ENCODE assay signal across 25 cellular contexts in genomic region chr21:34774750-34775149, GRCh38.
"Had no signal": no experiment of that assay in that cellular context is flagged by ENCODE, and none has a peak within 500 bp of the region (broad histone marks: within the 10 kb centered on the region; RNA-seq: fewer than 3 reads in every experiment).

No MANE protein-coding gene starts in this region.

- H3K4me1 ChIP-seq: adrenal gland, colonic mucosa had no signal

- H3K36me3 ChIP-seq: adrenal gland, colonic mucosa had no signal

- H3K4me3 ChIP-seq: adrenal gland, colonic mucosa had no signal

- ATAC-seq: activated CD4-positive, alpha-beta T cell treated with anti-CD3 and anti-CD28 coated beads for 36 hours; activated T-cell treated with anti-CD3 and anti-CD28 coated beads, Interleukin-2, amount 50 U/mL, for 72 hours; T-cell had no signal

- FAIRE-seq: RCC 7860, TTC549 had no signal

- H3K27ac ChIP-seq: adrenal gland, colonic mucosa had no signal

- H3K27me3 ChIP-seq: colonic mucosa had no signal

- DNase-seq: activated CD4-positive, alpha-beta memory T cell treated with anti-CD3 and anti-CD28 coated beads, Interleukin-2, amount 10 ng/mL, durations not matched to agents 7 days and 5 days; activated CD4-positive, alpha-beta T cell treated with anti-CD3 and anti-CD28 coated beads for 36 hours; activated CD4-positive, alpha-beta T cell treated with anti-CD3 and anti-CD28 coated beads, Interleukin-2, amount 50 U/mL, for 1 hour; activated CD8-positive, alpha-beta memory T cell treated with anti-CD3 and anti-CD28 coated beads, Interleukin-2, amount 50 U/mL, for 4 hours; activated naive CD4-positive, alpha-beta T cell treated with anti-CD3 and anti-CD28 coated beads, Interleukin-2, amount 50 U/mL, for 16 hours; activated naive CD8-positive, alpha-beta T cell treated with anti-CD3 and anti-CD28 coated beads, Interleukin-2, amount 10 ng/mL, durations not matched to agents 7 days and 5 days; activated T-cell treated with anti-CD3 and anti-CD28 coated beads, Interleukin-2, amount 50 U/mL, for 72 hours; adrenal gland; anterior cingulate cortex; caudate nucleus; colonic mucosa; NCI-H1105 treated with DMSO at 0.1 percent for 48 hours; NCI-H1436 treated with DMSO at 0.1 percent for 48 hours; NCI-H187; NCI-H2081; NCI-H510A treated with DMSO at 0.1 percent for 48 hours; NCI-H69; NK-92 treated with Interleukin-12 subunit alpha and Interleukin-12 subunit beta, amount 100 ng/mL, for 24 hours; OCI-M1; SIG-M5; T-cell; T-helper 2 cell; T1000 had no signal

- H3K9me3 ChIP-seq: adrenal gland, colonic mucosa had no signal
